Comparison of ENCODE assay signal across 15 cellular contexts in the genomic region with DNA sequence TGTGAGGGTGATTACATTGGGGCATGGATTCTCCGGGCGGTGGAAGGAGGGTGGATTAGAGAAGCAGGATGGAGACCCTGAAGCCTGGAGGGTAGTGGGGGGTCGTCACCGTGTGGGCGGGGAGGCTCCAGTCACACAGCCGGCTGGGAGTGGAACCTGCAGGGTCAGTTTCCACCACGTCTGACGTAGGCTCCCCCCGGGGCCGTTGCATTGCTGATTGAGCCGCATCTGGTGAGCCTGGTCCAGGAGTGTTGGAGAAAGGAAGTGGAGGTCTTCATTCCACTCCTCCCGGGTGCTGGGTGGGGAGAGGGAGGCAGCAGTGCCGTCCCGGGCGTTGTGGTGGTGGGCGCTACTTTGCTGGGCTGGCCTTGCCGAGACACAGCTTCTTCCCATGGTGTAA. TPM values are rescaled to one million over a fixed set of nuclear protein-coding genes. Genes with fewer than 3 reads are reported as not detected.
DNase-seq lines count a peak whose midpoint lies in the region; ATAC-seq and TF ChIP-seq lines count a peak whose summit lies in the region.
"Had no signal": no experiment of that assay in that cellular context is flagged by ENCODE, and none has a peak within 500 bp of the region (broad histone marks: within the 10 kb centered on the region; RNA-seq: fewer than 3 reads in every experiment).

No MANE protein-coding gene starts in this region.

- H2AFZ ChIP-seq in mammary epithelial cell (ENCODE audit: low read depth, low read length), result no peak overlapping the region

- peak overlapping the region; percentile 99 for H3K27ac ChIP-seq in BLaER1
- H3K27ac ChIP-seq in endodermal cell (ENCODE audit: low read depth, low read length), result no peak overlapping the region
- no peak overlapping the region for H3K27ac ChIP-seq in mammary epithelial cell (ENCODE audit: insufficient read depth, low read depth, low read length)
- H3K27ac ChIP-seq: cardiac muscle cell, VCaP had no signal

- ATAC-seq in GM19328 (IDR thresholded peaks at IDR 0.05; ENCODE audit: unreplicated experiment), result no peak
- no peak for ATAC-seq in HG03135 (IDR thresholded peaks at IDR 0.05; ENCODE audit: unreplicated experiment)
- ATAC-seq: activated CD8-positive, alpha-beta memory T cell treated with anti-CD3 and anti-CD28 coated beads, Interleukin-2, amount 10 ng/mL, durations not matched to agents 7 days and 5 days; Panc1 had no signal

- in situ Hi-C loops in mammary epithelial cell (cut with MboI; ENCODE audit: low sequenced_read_pairs in 2 of 2), result no loop called here

- 86 to 87% methylated on average over 2 to 17 of the region's 17 CpGs for WGBS in endodermal cell (ENCODE audit: insufficient coverage in 1 of 2, insufficient read length in 1 of 2), 2 experiments
- 83% methylated on average over 13 of the region's 17 CpGs for WGBS in mammary epithelial cell (ENCODE audit: low coverage, missing lambda C conversion rate)

- H3K4me2 ChIP-seq in BLaER1, result peak overlapping the region; percentile 99
- H3K4me2 ChIP-seq in mammary epithelial cell (ENCODE audit: insufficient read depth, low read depth, low read length), result no peak overlapping the region

- dilution Hi-C loops in mammary epithelial cell (cut with HindIII; ENCODE audit: low sequenced_read_pairs), result no loop called here

- peaks cover 13% of the 10 kb centered on the region for H3K79me2 ChIP-seq in mammary epithelial cell (ENCODE audit: insufficient read depth, low read length)

- H3K27me3 Mint-ChIP-seq in endodermal cell (ENCODE audit: insufficient read depth), result no peaks in the 10 kb centered on the region
- H3K27me3 Mint-ChIP-seq: activated CD8-positive, alpha-beta memory T cell treated with anti-CD3 and anti-CD28 coated beads, Interleukin-2, amount 10 ng/mL, durations not matched to agents 7 days and 5 days; activated naive CD8-positive, alpha-beta T cell treated with anti-CD3 and anti-CD28 coated beads, Interleukin-2, amount 10 ng/mL, durations not matched to agents 7 days and 5 days had no signal

- H3K9me3 ChIP-seq in BLaER1 (peaks cover 18% of the 10 kb centered on the region), endodermal cell (ENCODE audit: control insufficient read depth, low read length) (no peaks in the 10 kb centered on the region), mammary epithelial cell (replicated peaks; ENCODE audit: insufficient read depth, low read length) (no peaks in the 10 kb centered on the region)

- no peaks in the 10 kb centered on the region for H3K9me3 Mint-ChIP-seq in endodermal cell

- H3K9ac ChIP-seq in BLaER1 (peak overlapping the region; percentile 89), endodermal cell (ENCODE audit: extremely low read depth, low read length, poor library complexity, severe bottlenecking) (no peak overlapping the region), mammary epithelial cell (ENCODE audit: insufficient read depth, low read length) (no peak overlapping the region)

- H3K4me1 ChIP-seq in BLaER1 (peaks cover 98% of the 10 kb centered on the region), endodermal cell (ENCODE audit: control insufficient read depth, insufficient read depth, low read length) (peaks cover 5% of the 10 kb centered on the region), mammary epithelial cell (ENCODE audit: insufficient read depth, low read length) (peaks cover 21% of the 10 kb centered on the region)

- H3K27ac Mint-ChIP-seq in endodermal cell, result peak overlapping the region; percentile 81
- H3K27ac Mint-ChIP-seq: activated CD8-positive, alpha-beta memory T cell treated with anti-CD3 and anti-CD28 coated beads, Interleukin-2, amount 10 ng/mL, durations not matched to agents 7 days and 5 days; activated naive CD8-positive, alpha-beta T cell treated with anti-CD3 and anti-CD28 coated beads, Interleukin-2, amount 10 ng/mL, durations not matched to agents 7 days and 5 days had no signal

- peaks cover 17% of the 10 kb centered on the region for H3K36me3 Mint-ChIP-seq in endodermal cell (ENCODE audit: low read depth)

- TF ChIP-seq CTCF in endodermal cell (conservative IDR thresholded peaks at IDR 0.05), result no peak
- TF ChIP-seq CTCF in mammary epithelial cell (conservative IDR thresholded peaks at IDR 0.05 in 1 of 2, IDR thresholded peaks at IDR 0.05 in 1 of 2; ENCODE audit: extremely low read depth in 1 of 2, insufficient read depth in 1 of 2, low read depth in 1 of 2, low read length in 2 of 2), result no peak

- intact Hi-C loops in mammary epithelial cell (cut with micrococcal nuclease), result no loop called here

- peaks cover 36% of the 10 kb centered on the region for H3K4me1 Mint-ChIP-seq in endodermal cell

- no peak overlapping the region for H3K4me3 Mint-ChIP-seq in endodermal cell
- H3K4me3 Mint-ChIP-seq: activated CD8-positive, alpha-beta memory T cell treated with anti-CD3 and anti-CD28 coated beads, Interleukin-2, amount 10 ng/mL, durations not matched to agents 7 days and 5 days; activated naive CD8-positive, alpha-beta T cell treated with anti-CD3 and anti-CD28 coated beads, Interleukin-2, amount 10 ng/mL, durations not matched to agents 7 days and 5 days had no signal

- CTCF ChIA-PET in mammary epithelial cell (lab: Charles Lee; ENCODE audit: low non-redundant PET), result no interaction called here

- H3K27me3 ChIP-seq in BLaER1, result no peaks in the 10 kb centered on the region
- H3K27me3 ChIP-seq in endodermal cell (ENCODE audit: control insufficient read depth, insufficient read depth, low read length, poor library complexity, severe bottlenecking), result no peaks in the 10 kb centered on the region
- no peaks in the 10 kb centered on the region for H3K27me3 ChIP-seq in mammary epithelial cell (ENCODE audit: insufficient read depth, low read length)
- H3K27me3 ChIP-seq: cardiac muscle cell had no signal

- DNase-seq in D341Med (ENCODE audit: low spot score) (peak; percentile 24), endodermal cell (no peak), retina (peak; percentile 23), mammary epithelial cell (no peak)
- no peak for DNase-seq in stimulated activated CD4-positive, alpha-beta T cell treated with anti-CD3 and anti-CD28 coated beads, Interleukin-4, amount 100 ng/mL, for 1 hour
- DNase-seq: activated CD8-positive, alpha-beta memory T cell treated with anti-CD3 and anti-CD28 coated beads, Interleukin-2, amount 10 ng/mL, durations not matched to agents 7 days and 5 days; activated naive CD8-positive, alpha-beta T cell treated with anti-CD3 and anti-CD28 coated beads, Interleukin-2, amount 10 ng/mL, durations not matched to agents 7 days and 5 days; NCI-H2081; stimulated activated CD4-positive, alpha-beta T cell treated with anti-CD3 and anti-CD28 coated beads, Interleukin-15, amount 100 ng/mL, for 24 hours had no signal

- H3K36me3 ChIP-seq in BLaER1 (peaks cover 27% of the 10 kb centered on the region), endodermal cell (ENCODE audit: control insufficient read depth, insufficient read depth, low read length) (no peaks in the 10 kb centered on the region), mammary epithelial cell (ENCODE audit: insufficient read depth, low read length) (no peaks in the 10 kb centered on the region)
- H3K36me3 ChIP-seq: cardiac muscle cell had no signal

- H4K20me1 ChIP-seq in BLaER1 (no peaks in the 10 kb centered on the region), mammary epithelial cell (ENCODE audit: insufficient read depth, low read length) (no peaks in the 10 kb centered on the region)

- BruUV-seq in mammary epithelial cell (replicated peaks; lab: Mats Ljungman, UMichigan), result no TSS peak

- peak overlapping the region; percentile 66 for H3K4me3 ChIP-seq in BLaER1
- no peak overlapping the region for H3K4me3 ChIP-seq in endodermal cell (ENCODE audit: low read length)
- no peak overlapping the region for H3K4me3 ChIP-seq in mammary epithelial cell (replicated peaks in 1 of 3; ENCODE audit: insufficient read depth in 1 of 3, low read depth in 2 of 3, low read length in 3 of 3)
- H3K4me3 ChIP-seq: cardiac muscle cell had no signal

RNA-seq across cellular contexts. Expression of gene TBC1D14, which starts 28.1 kb away (rescaled TPM):
- total RNA-seq in endodermal cell, result 10 to 100 TPM; 42.3 to 43.5 TPM
- polyA plus RNA-seq in endodermal cell (2013, experiment 1 of 2), result 40.4 TPM
- 42.0 TPM for polyA plus RNA-seq in endodermal cell (2013, experiment 2 of 2)
- total RNA-seq in mammary epithelial cell, result 10 to 100 TPM; 62.9 to 89.5 TPM
- polyA plus RNA-seq in mammary epithelial cell, result 44.2 TPM
- polyA minus RNA-seq in mammary epithelial cell, result 51.9 TPM

Comparison
In these comparisons a context has a peak if more than half of its experiments do, and no peak if none do; other contexts are left out.
1. DNase-seq: peak in D341Med (single experiment) and retina (single experiment); none in endodermal cell (single experiment), mammary epithelial cell (single experiment) and stimulated activated CD4-positive, alpha-beta T cell treated with anti-CD3 and anti-CD28 coated beads, Interleukin-4, amount 100 ng/mL, for 1 hour (single experiment).